Comparison of ENCODE assay signal across 8 cellular contexts in the genomic region with DNA sequence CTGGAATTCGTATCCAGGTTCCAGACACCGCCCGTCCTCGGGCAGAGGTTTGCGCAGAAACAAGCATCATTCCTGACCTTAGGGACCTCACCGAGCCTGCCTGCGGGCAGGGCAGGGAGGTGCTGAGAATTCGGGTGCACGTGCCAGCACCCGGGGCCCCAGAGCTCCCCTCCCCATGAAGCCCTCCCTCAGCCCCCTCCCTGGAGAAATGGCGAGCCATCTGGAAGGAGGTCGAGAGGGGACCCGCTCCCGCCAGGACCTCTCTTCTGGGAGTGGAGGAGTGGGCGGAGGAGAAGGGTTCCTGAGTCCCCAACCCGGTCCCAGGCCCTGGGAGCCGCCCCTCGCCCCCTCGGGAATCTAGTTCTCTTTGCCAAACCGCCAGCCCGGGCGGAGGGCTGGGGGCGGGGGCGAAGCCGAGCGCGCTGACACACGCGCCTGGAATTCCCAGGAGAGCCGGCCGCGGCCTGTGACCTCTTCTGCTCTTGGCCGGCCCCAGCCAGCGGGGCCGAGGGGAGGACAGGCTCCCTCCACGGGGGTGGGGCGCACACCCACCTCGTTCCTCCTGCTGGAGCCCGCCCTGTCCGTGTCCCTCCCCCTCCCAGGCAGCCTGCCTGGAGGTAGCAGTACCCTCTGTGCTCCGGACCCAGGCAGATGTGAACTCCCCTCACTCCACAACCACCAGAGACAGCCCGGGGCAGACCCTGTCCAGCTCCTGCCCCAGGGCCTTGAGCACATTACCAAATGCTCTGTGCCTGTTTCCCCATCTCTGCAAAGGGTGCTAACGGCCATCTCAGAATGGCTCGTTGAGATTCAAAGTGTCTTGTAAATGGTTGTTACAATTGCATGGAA. TPM values are rescaled to one million over a fixed set of nuclear protein-coding genes. Genes with fewer than 3 reads are reported as not detected.
DNase-seq lines count a peak whose midpoint lies in the region; ATAC-seq and TF ChIP-seq lines count a peak whose summit lies in the region.

No MANE protein-coding gene starts in this region.

- H3K9me3 Mint-ChIP-seq in CD4-positive, alpha-beta memory T cell = no peaks in the 10 kb centered on the region
- no peaks in the 10 kb centered on the region for H3K9me3 Mint-ChIP-seq in chondrocyte (ENCODE audit: low read depth)

- peak in 1 of 5 donors; percentile 39 for DNase-seq in CD4-positive, alpha-beta memory T cell
- DNase-seq in NB4 (ENCODE audit: low read depth) (peak; percentile 51), chondrocyte (ENCODE audit: low spot score) (peak; percentile 89), lower lobe of right lung (peak; percentile 62), NCI-H526 treated with DMSO at 0.1 percent for 48 hours (lab: John Stamatoyannopoulos, UW) (no peak), foreskin melanocyte (no peak)
- no peak for DNase-seq in activated CD4-positive, alpha-beta T cell treated with anti-CD3 and anti-CD28 coated beads for 48 hours

- TF ChIP-seq POLR2A in NB4 (IDR thresholded peaks at IDR 0.05; ENCODE audit: extremely low read depth, insufficient read length) = no peak

- H3K27ac Mint-ChIP-seq in CD4-positive, alpha-beta memory T cell = peak overlapping the region in 2 of 7 donors; percentile 54 to 82
- peak overlapping the region; percentile 76 for H3K27ac Mint-ChIP-seq in chondrocyte (ENCODE audit: unreplicated experiment)

- TF ChIP-seq CTCF in NB4 (IDR thresholded peaks at IDR 0.05; ENCODE audit: low read depth, low read length) (no peak), chondrocyte (IDR thresholded peaks at IDR 0.05) (peak; percentile 11), lower lobe of right lung (IDR thresholded peaks at IDR 0.05) (no peak)

- intact Hi-C loops in CD4-positive, alpha-beta memory T cell (cut with micrococcal nuclease) = loop anchor here (1.0 to 2.0 kb wide), 5 partner anchors 28 to 403 kb away; a partner anchor contains a TSS
- intact Hi-C loops in lower lobe of right lung (cut with DNase I) = no loop called here

- no peaks in the 10 kb centered on the region for H3K36me3 ChIP-seq in CD4-positive, alpha-beta memory T cell (ENCODE audit: insufficient read depth, low read length)
- no peaks in the 10 kb centered on the region for H3K36me3 ChIP-seq in lower lobe of right lung

- H3K4me1 Mint-ChIP-seq in CD4-positive, alpha-beta memory T cell = peaks cover 11 to 31% (median 16%) of the 10 kb centered on the region in 4 donors
- peaks cover 46% of the 10 kb centered on the region for H3K4me1 Mint-ChIP-seq in chondrocyte (ENCODE audit: low read depth)

- no peak overlapping the region for H3K4me3 ChIP-seq in CD4-positive, alpha-beta memory T cell (ENCODE audit: low read length in 2 of 2)
- H3K4me3 ChIP-seq in NB4 (ENCODE audit: low read depth, low read length) (no peak overlapping the region), lower lobe of right lung (peak overlapping the region; percentile 61)

- peaks cover 0 to 1% of the 10 kb centered on the region in 2 donors for H3K27me3 Mint-ChIP-seq in CD4-positive, alpha-beta memory T cell
- no peaks in the 10 kb centered on the region for H3K27me3 Mint-ChIP-seq in chondrocyte (ENCODE audit: low read depth)

- no peaks in the 10 kb centered on the region for H3K9me3 ChIP-seq in CD4-positive, alpha-beta memory T cell (ENCODE audit: control insufficient read depth in 1 of 2, low read length in 2 of 2)
- H3K9me3 ChIP-seq in lower lobe of right lung = no peaks in the 10 kb centered on the region

- peak overlapping the region; percentile 73 to 81 (median 76) for H3K4me3 Mint-ChIP-seq in CD4-positive, alpha-beta memory T cell
- peak overlapping the region; percentile 65 for H3K4me3 Mint-ChIP-seq in chondrocyte (ENCODE audit: unreplicated experiment)

- no peaks in the 10 kb centered on the region for H3K27me3 ChIP-seq in CD4-positive, alpha-beta memory T cell (ENCODE audit: insufficient read depth, low read length)
- peaks cover 15% of the 10 kb centered on the region for H3K27me3 ChIP-seq in lower lobe of right lung (ENCODE audit: low read depth)

- CTCF ChIA-PET in CD4-positive, alpha-beta memory T cell (lab: Charles Lee; ENCODE audit: partially characterized antibody) = interaction anchor here (1.3 to 9.2 kb wide), 3 partner anchors 10 to 26 kb away, joined by 4 to 163 read pairs (median 32); a partner anchor contains a TSS

- ATAC-seq in lower lobe of right lung (peak; percentile 9 to 20), HG03460 (IDR thresholded peaks at IDR 0.05; ENCODE audit: unreplicated experiment) (no peak)

- no peaks in the 10 kb centered on the region for H3K36me3 Mint-ChIP-seq in CD4-positive, alpha-beta memory T cell
- H3K36me3 Mint-ChIP-seq in chondrocyte (ENCODE audit: low read depth) = no peaks in the 10 kb centered on the region

- no peak overlapping the region for H3K27ac ChIP-seq in CD4-positive, alpha-beta memory T cell (ENCODE audit: low read depth, low read length)
- H3K27ac ChIP-seq in lower lobe of right lung = peak overlapping the region; percentile 68

- POLR2A ChIA-PET in CD4-positive, alpha-beta memory T cell (lab: Charles Lee; ENCODE audit: partially characterized antibody) = interaction anchor here (0.7 to 12.6 kb wide), 6 partner anchors 14 to 193 kb away, joined by 3 to 230 read pairs (median 9); a partner anchor contains a TSS

- H3K4me1 ChIP-seq in CD4-positive, alpha-beta memory T cell (ENCODE audit: insufficient read depth, low read length) = peaks cover 32% of the 10 kb centered on the region
- peaks cover 56% of the 10 kb centered on the region for H3K4me1 ChIP-seq in lower lobe of right lung

RNA-seq across cellular contexts. Expression of a gene that starts 23.0 kb away (rescaled TPM):
- total RNA-seq in CD4-positive, alpha-beta memory T cell = 10 to 100 TPM; 47.3 to 49.2 TPM
- 10 to 100 TPM in 1 of 2 donors, 1 to 10 TPM in 1; 4.9 to 40.0 TPM for polyA plus RNA-seq in CD4-positive, alpha-beta memory T cell
- 0.23 to 0.48 TPM (median 0.30 TPM) in 3 replicates for total RNA-seq in chondrocyte
- 7.2 TPM for total RNA-seq in lower lobe of right lung

Comparison
In these comparisons a context has a peak if more than half of its experiments do, and no peak if none do; other contexts are left out.
1. DNase-seq: peak in NB4 (single experiment), chondrocyte (single experiment) and lower lobe of right lung (single experiment); none in NCI-H526 treated with DMSO at 0.1 percent for 48 hours (single experiment), activated CD4-positive, alpha-beta T cell treated with anti-CD3 and anti-CD28 coated beads for 48 hours (single experiment) and foreskin melanocyte (single experiment).